14 cellular contexts compared by ENCODE assay signal in the genomic region with DNA sequence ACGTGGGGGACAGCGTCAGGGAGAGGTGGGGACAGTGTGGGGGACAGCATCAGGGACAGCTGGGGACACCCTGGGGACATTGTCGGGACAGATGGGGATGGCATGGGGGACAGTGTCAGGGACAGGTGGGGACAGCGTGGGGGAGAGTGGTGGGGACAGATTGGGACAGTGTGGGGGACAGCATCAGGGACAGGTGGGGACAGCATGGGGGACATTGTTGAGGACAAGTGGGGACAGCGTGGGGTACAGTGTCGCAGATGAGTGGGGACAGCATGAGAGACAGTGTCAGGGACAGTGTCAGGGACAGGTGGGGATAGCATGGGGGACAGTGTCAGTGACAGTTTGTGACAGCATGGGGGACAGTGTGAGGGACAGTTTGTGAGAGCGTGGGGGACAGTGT.
"Had no signal": no experiment of that assay in that cellular context is flagged by ENCODE, and none has a peak within 500 bp of the region (broad histone marks: within the 10 kb centered on the region; RNA-seq: fewer than 3 reads in every experiment).

No MANE protein-coding gene starts in this region.

- H3K36me3 Mint-ChIP-seq: activated naive CD8-positive, alpha-beta T cell had no signal

- H3K36me3 ChIP-seq: brain microvascular endothelial cell, gastroesophageal sphincter, neutrophil had no signal

- H3K27me3 Mint-ChIP-seq: activated naive CD8-positive, alpha-beta T cell; naive B cell; stimulated activated naive CD8-positive, alpha-beta T cell treated with anti-CD3 and anti-CD28 coated beads, Interleukin-15, Interleukin-2, amounts not matched to agents 100 ng/mL and 50 ng/mL, for 24 hours had no signal

- H3K4me3 Mint-ChIP-seq: activated naive CD8-positive, alpha-beta T cell; effector memory CD8-positive, alpha-beta T cell; stimulated activated naive CD8-positive, alpha-beta T cell treated with anti-CD3 and anti-CD28 coated beads, Interleukin-15, Interleukin-2, amounts not matched to agents 100 ng/mL and 50 ng/mL, for 24 hours had no signal

- H3K9me3 Mint-ChIP-seq: activated T-helper 2 cell treated with anti-CD3 and anti-CD28 coated beads, Interferon-gamma antibody, Interleukin-2, Interleukin-4, amounts not matched to agents 10 μg/mL and 5 μg/mL and 100 μg/mL, durations not matched to agents 14 hours and 24 hours and 36 hours; effector memory CD8-positive, alpha-beta T cell; naive B cell; stimulated activated naive CD8-positive, alpha-beta T cell treated with anti-CD3 and anti-CD28 coated beads, Interleukin-15, Interleukin-2, amounts not matched to agents 100 ng/mL and 50 ng/mL, for 24 hours had no signal

- H3K27ac ChIP-seq: brain microvascular endothelial cell, epithelial cell of prostate, gastroesophageal sphincter, neutrophil, parathyroid adenoma had no signal

- ATAC-seq: effector memory CD8-positive, alpha-beta T cell; gastroesophageal sphincter had no signal

- DNase-seq: activated CD4-positive, alpha-beta T cell treated with anti-CD3 and anti-CD28 coated beads for 1 hour; activated CD4-positive, alpha-beta T cell treated with anti-CD3 and anti-CD28 coated beads, Interleukin-2, amount 50 U/mL, for 4 hours; brain microvascular endothelial cell; dermis blood vessel endothelial cell; effector memory CD8-positive, alpha-beta T cell; naive B cell; stimulated activated CD4-positive, alpha-beta T cell treated with anti-CD3 and anti-CD28 coated beads, Interleukin-4, amount 100 ng/mL, for 1 hour had no signal

- H3K9me3 ChIP-seq: gastroesophageal sphincter, neutrophil had no signal

- H3K27me3 ChIP-seq: brain microvascular endothelial cell, gastroesophageal sphincter, neutrophil had no signal

- H3K27ac Mint-ChIP-seq: activated naive CD8-positive, alpha-beta T cell; activated T-helper 2 cell treated with anti-CD3 and anti-CD28 coated beads, Interferon-gamma antibody, Interleukin-2, Interleukin-4, amounts not matched to agents 10 μg/mL and 5 μg/mL and 100 μg/mL, durations not matched to agents 14 hours and 24 hours and 36 hours; effector memory CD8-positive, alpha-beta T cell; stimulated activated naive CD8-positive, alpha-beta T cell treated with anti-CD3 and anti-CD28 coated beads, Interleukin-15, Interleukin-2, amounts not matched to agents 100 ng/mL and 50 ng/mL, for 24 hours had no signal

- H3K4me3 ChIP-seq: gastroesophageal sphincter had no signal

- H3K4me1 ChIP-seq: parathyroid adenoma had no signal
